34 cellular contexts compared by ENCODE assay signal in genomic region chr10:127877701-127878100, GRCh38. TPM values are rescaled to one million over a fixed set of nuclear protein-coding genes. Genes with fewer than 3 reads are reported as not detected.
"Had no signal": no experiment of that assay in that cellular context is flagged by ENCODE, and none has a peak within 500 bp of the region (broad histone marks: within the 10 kb centered on the region; RNA-seq: fewer than 3 reads in every experiment).

No MANE protein-coding gene starts in this region.

- H3K27ac ChIP-seq: brain microvascular endothelial cell, epithelial cell of prostate, lower lobe of right lung, ovary, right lobe of liver, skin epidermis, thyroid gland, upper lobe of right lung, WERI-Rb-1 had no signal

- H3K9me3 Mint-ChIP-seq: activated CD4-positive, alpha-beta T cell treated with anti-CD3 and anti-CD28 coated beads, Interleukin-2, amount 10 ng/mL, durations not matched to agents 24 days and 14 days; activated naive CD4-positive, alpha-beta T cell treated with anti-CD3 and anti-CD28 coated beads, Interleukin-2, amount 10 ng/mL, durations not matched to agents 7 days and 5 days; activated naive CD8-positive, alpha-beta T cell treated with anti-CD3 and anti-CD28 coated beads, Interleukin-2, amount 10 ng/mL, durations not matched to agents 7 days and 5 days; activated T-helper 1 cell treated with anti-CD3 and anti-CD28 coated beads, Interleukin-12 subunit alpha, Interleukin-12 subunit beta, Interleukin-2, Interleukin-4 antibody, amounts not matched to agents 30 ng/mL and 10 ng/mL and 1 ng/mL, durations not matched to agents 14 hours and 24 hours and 36 hours; nephron; stimulated activated naive B cell treated with anti-CD40 and anti-IgM and Interleukin-4, amounts not matched to agents 10 μg/mL and 1 μg/mL and 100 μg/mL, for 72 hours had no signal

- DNase-seq: activated CD4-positive, alpha-beta T cell treated with anti-CD3 and anti-CD28 coated beads, Interleukin-2, amount 10 ng/mL, durations not matched to agents 24 days and 14 days; activated CD8-positive, alpha-beta T cell treated with anti-CD3 and anti-CD28 coated beads, Interleukin-2, amount 10 ng/mL, durations not matched to agents 7 days and 5 days; activated gamma-delta T cell; activated naive CD4-positive, alpha-beta T cell treated with anti-CD3 and anti-CD28 coated beads, Interleukin-2, amount 10 ng/mL, durations not matched to agents 7 days and 5 days; activated naive CD8-positive, alpha-beta T cell treated with anti-CD3 and anti-CD28 coated beads, Interleukin-2, amount 10 ng/mL, durations not matched to agents 7 days and 5 days; brain microvascular endothelial cell; cortex of kidney; esophagus squamous epithelium; foreskin melanocyte; heart right ventricle; kidney glomerular epithelial cell; left lung; lower lobe of right lung; mucosa of descending colon; ovary; right lobe of liver; stimulated activated CD4-positive, alpha-beta T cell treated with anti-CD3 and anti-CD28 coated beads, Interleukin-1b, Interleukin-23, amount 100 ng/mL, for 48 hours; stimulated activated naive B cell treated with anti-CD40 and anti-IgM and Interleukin-4, amounts not matched to agents 10 μg/mL and 1 μg/mL and 100 μg/mL, for 72 hours; stomach; T1000; thyroid gland; upper lobe of right lung; WERI-Rb-1 had no signal

- H3K27ac Mint-ChIP-seq: activated CD4-positive, alpha-beta T cell treated with anti-CD3 and anti-CD28 coated beads, Interleukin-2, amount 10 ng/mL, durations not matched to agents 24 days and 14 days; activated naive CD4-positive, alpha-beta T cell treated with anti-CD3 and anti-CD28 coated beads, Interleukin-2, amount 10 ng/mL, durations not matched to agents 7 days and 5 days; activated naive CD8-positive, alpha-beta T cell treated with anti-CD3 and anti-CD28 coated beads, Interleukin-2, amount 10 ng/mL, durations not matched to agents 7 days and 5 days; activated T-helper 1 cell treated with anti-CD3 and anti-CD28 coated beads, Interleukin-12 subunit alpha, Interleukin-12 subunit beta, Interleukin-2, Interleukin-4 antibody, amounts not matched to agents 30 ng/mL and 10 ng/mL and 1 ng/mL, durations not matched to agents 14 hours and 24 hours and 36 hours; nephron; progenitor cell of endocrine pancreas; stimulated activated naive B cell treated with anti-CD40 and anti-IgM and Interleukin-4, amounts not matched to agents 10 μg/mL and 1 μg/mL and 100 μg/mL, for 72 hours had no signal

- H3K27me3 Mint-ChIP-seq: progenitor cell of endocrine pancreas had no signal

- H3K4me3 ChIP-seq: esophagus squamous epithelium, heart right ventricle, left lung, lower lobe of right lung, mucosa of descending colon, ovary, right lobe of liver, skin epidermis, stomach, thyroid gland, upper lobe of right lung had no signal

- ATAC-seq: activated CD4-positive, CD25-positive, alpha-beta regulatory T cell treated with anti-CD3 and anti-CD28 coated beads, Interleukin-2, amount 50 U/mL, for 24 hours; activated CD8-positive, alpha-beta T cell treated with anti-CD3 and anti-CD28 coated beads, Interleukin-2, amount 10 ng/mL, durations not matched to agents 7 days and 5 days; mucosa of descending colon; stimulated activated naive B cell treated with anti-CD40 and anti-IgM and Interleukin-4, amounts not matched to agents 10 μg/mL and 1 μg/mL and 100 μg/mL, for 72 hours had no signal

- H3K4me1 ChIP-seq: esophagus squamous epithelium, thyroid gland had no signal

- H3K4me3 Mint-ChIP-seq: activated CD4-positive, alpha-beta T cell treated with anti-CD3 and anti-CD28 coated beads, Interleukin-2, amount 10 ng/mL, durations not matched to agents 24 days and 14 days; activated CD8-positive, alpha-beta T cell treated with anti-CD3 and anti-CD28 coated beads, Interleukin-2, amount 10 ng/mL, durations not matched to agents 7 days and 5 days; activated naive CD4-positive, alpha-beta T cell treated with anti-CD3 and anti-CD28 coated beads, Interleukin-2, amount 10 ng/mL, durations not matched to agents 7 days and 5 days; activated naive CD8-positive, alpha-beta T cell treated with anti-CD3 and anti-CD28 coated beads, Interleukin-2, amount 10 ng/mL, durations not matched to agents 7 days and 5 days; activated T-helper 1 cell treated with anti-CD3 and anti-CD28 coated beads, Interleukin-12 subunit alpha, Interleukin-12 subunit beta, Interleukin-2, Interleukin-4 antibody, amounts not matched to agents 30 ng/mL and 10 ng/mL and 1 ng/mL, durations not matched to agents 14 hours and 24 hours and 36 hours; nephron; stimulated activated naive B cell treated with anti-CD40 and anti-IgM and Interleukin-4, amounts not matched to agents 10 μg/mL and 1 μg/mL and 100 μg/mL, for 72 hours had no signal

- H3K36me3 ChIP-seq: brain microvascular endothelial cell, esophagus squamous epithelium, heart right ventricle, left lung, lower lobe of right lung, ovary, right lobe of liver, stomach, thyroid gland, upper lobe of right lung, WERI-Rb-1 had no signal

- H3K27me3 ChIP-seq: brain microvascular endothelial cell, esophagus squamous epithelium, left lung, ovary, right lobe of liver, thyroid gland, upper lobe of right lung had no signal

- H3K36me3 Mint-ChIP-seq: activated naive CD4-positive, alpha-beta T cell treated with anti-CD3 and anti-CD28 coated beads, Interleukin-2, amount 10 ng/mL, durations not matched to agents 7 days and 5 days; activated naive CD8-positive, alpha-beta T cell treated with anti-CD3 and anti-CD28 coated beads, Interleukin-2, amount 10 ng/mL, durations not matched to agents 7 days and 5 days; stimulated activated naive B cell treated with anti-CD40 and anti-IgM and Interleukin-4, amounts not matched to agents 10 μg/mL and 1 μg/mL and 100 μg/mL, for 72 hours had no signal

- H3K9me3 ChIP-seq: esophagus squamous epithelium, heart right ventricle, left lung, lower lobe of right lung, mucosa of descending colon, ovary, right lobe of liver, stomach, thyroid gland, upper lobe of right lung had no signal

RNA-seq across cellular contexts. Expression of gene CLRN3, which starts 15.0 kb away (rescaled TPM):
- total RNA-seq: activated CD4-positive, alpha-beta T cell treated with anti-CD3 and anti-CD28 coated beads, Interleukin-2, amount 10 ng/mL, durations not matched to agents 24 days and 14 days; activated CD8-positive, alpha-beta T cell treated with anti-CD3 and anti-CD28 coated beads, Interleukin-2, amount 10 ng/mL, durations not matched to agents 7 days and 5 days; activated naive CD8-positive, alpha-beta T cell treated with anti-CD3 and anti-CD28 coated beads, Interleukin-2, amount 10 ng/mL, durations not matched to agents 7 days and 5 days; activated T-helper 1 cell treated with anti-CD3 and anti-CD28 coated beads, Interleukin-12 subunit alpha, Interleukin-12 subunit beta, Interleukin-2, Interleukin-4 antibody, amounts not matched to agents 30 ng/mL and 10 ng/mL and 1 ng/mL, durations not matched to agents 14 hours and 24 hours and 36 hours; astrocyte; cardiac septum; esophagus squamous epithelium; glomerular endothelial cell; heart right ventricle; left lung; lower lobe of right lung; myocyte; T-helper 1 cell treated with Interleukin-12 subunit alpha and Interleukin-12 subunit beta and Interleukin-4 antibody, amounts not matched to agents 30 ng/mL and 1 ng/mL, for 36 hours; thyroid gland; upper lobe of right lung had no signal
- polyA plus RNA-seq: heart right ventricle, ovary had no signal
